22 cellular contexts compared by ENCODE assay signal in the genomic region with DNA sequence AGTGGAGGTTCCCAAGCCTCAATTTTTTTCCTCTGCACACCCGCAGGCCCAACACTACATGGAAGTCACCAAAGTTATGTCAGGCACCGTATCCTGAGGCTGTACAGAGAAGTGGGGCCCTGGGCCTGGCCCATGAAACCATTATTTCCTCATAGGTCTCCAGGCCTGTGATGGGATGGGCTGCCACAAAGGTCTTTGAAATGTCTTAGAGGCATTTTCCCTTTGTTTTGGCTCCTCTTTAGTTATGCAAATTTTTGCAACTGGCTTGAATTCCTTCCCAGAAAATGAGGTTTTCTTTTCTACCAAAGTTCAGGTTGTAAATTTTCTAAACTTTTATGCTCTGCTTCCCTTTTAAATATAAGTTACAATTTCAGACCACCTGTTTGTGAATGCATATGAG.
DNase-seq lines count a peak whose midpoint lies in the region; ATAC-seq, FAIRE-seq and TF ChIP-seq lines count a peak whose summit lies in the region.
"Had no signal": no experiment of that assay in that cellular context is flagged by ENCODE, and none has a peak within 500 bp of the region (broad histone marks: within the 10 kb centered on the region; RNA-seq: fewer than 3 reads in every experiment).

No MANE protein-coding gene starts in this region.

- H3K9me3 ChIP-seq in HAP-1 (no peaks in the 10 kb centered on the region; the same call in 1 of the 2 replicates), NT2/D1 (ENCODE audit: insufficient read depth, low read length) (peaks cover 25% of the 10 kb centered on the region; the same call in 1 of the 2 replicates), H1 (ENCODE audit: insufficient read depth in 2 of 2, low read depth in 1 of 2, low read length in 1 of 2) (peaks cover 16 to 17% of the 10 kb centered on the region in 2 experiments)
- H3K9me3 ChIP-seq: BLaER1 had no signal

- no peaks in the 10 kb centered on the region for H3K23me2 ChIP-seq in H1 (ENCODE audit: low read depth, low read length)

- WGBS in H1 (ENCODE audit: extremely low coverage in 1 of 2, insufficient coverage in 1 of 2, insufficient read length in 1 of 2, insufficient replicate concordance in 2 of 2, low coverage in 1 of 2, low lambda C conversion rate in 2 of 2, missing lambda C conversion rate in 1 of 2), 2 experiments = 94% methylated on average over 2 of the region's 2 CpGs; no CpG with 5 or more reads in 1 of the 2 experiments

- TF ChIP-seq POLR2A in H1 (IDR thresholded peaks at IDR 0.05; ENCODE audit: control extremely low read depth in 1 of 2, low read depth in 2 of 2, low read length in 2 of 2) = no peak

- H3K4me2 ChIP-seq in H1 (ENCODE audit: insufficient read depth in 1 of 2, low read depth in 2 of 2, low read length in 2 of 2) = no peak overlapping the region; a peak in 1 of 4 replicates
- H3K4me2 ChIP-seq: BLaER1 had no signal

- H3K23ac ChIP-seq in H1 (ENCODE audit: insufficient read length) = no peak overlapping the region

- no peaks in the 10 kb centered on the region for H3K79me1 ChIP-seq in H1 (ENCODE audit: low read depth, low read length)

- no peak overlapping the region for H3K4me3 ChIP-seq in HAP-1
- no peak overlapping the region for H3K4me3 ChIP-seq in NT2/D1 (ENCODE audit: insufficient read length, low read depth)
- H3K4me3 ChIP-seq in H1 (ENCODE audit: extremely low read depth in 1 of 4, insufficient read depth in 2 of 4, low read depth in 3 of 4, low read length in 4 of 4) = no peak overlapping the region
- H3K4me3 ChIP-seq: BLaER1 had no signal

- H2BK12ac ChIP-seq in H1 (ENCODE audit: low read depth, low read length) = no peak overlapping the region

- no peak overlapping the region for H3K14ac ChIP-seq in H1 (ENCODE audit: insufficient read length)

- H4K5ac ChIP-seq in H1 (ENCODE audit: insufficient read length, low read depth, low read length) = no peak overlapping the region

- H3K36me3 ChIP-seq in HAP-1 (replicated peaks) = no peaks in the 10 kb centered on the region
- H3K36me3 ChIP-seq in NT2/D1 (ENCODE audit: insufficient read depth, insufficient read length, low read length) = no peaks in the 10 kb centered on the region
- no peaks in the 10 kb centered on the region for H3K36me3 ChIP-seq in H1 (ENCODE audit: control insufficient read depth in 2 of 4, insufficient read depth in 4 of 4, low read length in 3 of 4)
- H3K36me3 ChIP-seq: BLaER1 had no signal

- no peak overlapping the region for H3K56ac ChIP-seq in H1 (replicated peaks; ENCODE audit: insufficient read length, low read depth, low read length)

- H3K27ac ChIP-seq in H1 (ENCODE audit: low read depth, low read length) = no peak overlapping the region
- H3K27ac ChIP-seq: 22Rv1, BLaER1 had no signal

- peaks cover 5% of the 10 kb centered on the region for H3K4me1 ChIP-seq in HAP-1
- H3K4me1 ChIP-seq in NT2/D1 (ENCODE audit: insufficient read depth, insufficient read length) = no peaks in the 10 kb centered on the region
- no peaks in the 10 kb centered on the region; a peak in 1 of 7 replicates for H3K4me1 ChIP-seq in H1 (replicated peaks in 1 of 4; ENCODE audit: control insufficient read depth in 3 of 4, insufficient read depth in 4 of 4, low read length in 3 of 4)
- H3K4me1 ChIP-seq: BLaER1 had no signal

- no peak overlapping the region for H2AK5ac ChIP-seq in H1 (ENCODE audit: low read depth, low read length)

- ATAC-seq in HG02970 (IDR thresholded peaks at IDR 0.05; ENCODE audit: low FRiP score, unreplicated experiment) = no peak
- ATAC-seq: HCT116 had no signal

- TF ChIP-seq RAD21 in H1 (IDR thresholded peaks at IDR 0.05 in 1 of 2, conservative IDR thresholded peaks at IDR 0.05 in 1 of 2; ENCODE audit: low read depth in 2 of 2, low read length in 2 of 2) = no peak

- no peak overlapping the region for H2BK15ac ChIP-seq in H1 (ENCODE audit: low read length)

- FAIRE-seq in H1 (lab: Jason Lieb, UNC) = no peak
- FAIRE-seq: A204.1, D721Med, GM12891, GM18507 had no signal

- no peak overlapping the region for H3K4ac ChIP-seq in H1 (replicated peaks; ENCODE audit: insufficient read length, low read depth, low read length)

- H4K8ac ChIP-seq in H1 (ENCODE audit: extremely low read depth, insufficient read depth, low read length) = no peak overlapping the region

- H4K91ac ChIP-seq in H1 (replicated peaks; ENCODE audit: insufficient read length, low read length) = no peak overlapping the region

- no peaks in the 10 kb centered on the region for H4K20me1 ChIP-seq in H1 (replicated peaks in 1 of 2; ENCODE audit: control insufficient read depth in 1 of 2, insufficient read depth in 2 of 2, low read length in 2 of 2)
- H4K20me1 ChIP-seq: BLaER1 had no signal

- TF ChIP-seq CTCF in H1 (IDR thresholded peaks at IDR 0.05; ENCODE audit: control extremely low read depth in 1 of 3, insufficient read depth in 1 of 3, low read depth in 1 of 3, low read length in 3 of 3) = no peak

- POLR2A ChIA-PET in H1 (lab: Charles Lee; ENCODE audit: partially characterized antibody) = no interaction called here

- no peak overlapping the region for H2AFZ ChIP-seq in H1 (ENCODE audit: low read length)

- no peak overlapping the region for H2BK120ac ChIP-seq in H1 (replicated peaks; ENCODE audit: low read depth, low read length)

- CTCF ChIA-PET in H1 (lab: Charles Lee; ENCODE audit: partially characterized antibody) = no interaction called here

- no peaks in the 10 kb centered on the region for H3K79me2 ChIP-seq in H1 (ENCODE audit: control insufficient read depth in 1 of 2, insufficient read depth in 2 of 2, low read length in 2 of 2)

- H3K9ac ChIP-seq in NT2/D1 (ENCODE audit: insufficient read length, low read depth) (no peak overlapping the region), H1 (replicated peaks in 1 of 4; ENCODE audit: extremely low read depth in 1 of 4, low read depth in 3 of 4, low read length in 3 of 4) (no peak overlapping the region)
- H3K9ac ChIP-seq: BLaER1 had no signal

- H3K18ac ChIP-seq in H1 (ENCODE audit: extremely low read depth, low read length) = no peak overlapping the region

- no peak for TF ChIP-seq EP300 in H1 (IDR thresholded peaks at IDR 0.05; ENCODE audit: borderline replicate concordance in 1 of 2, low read depth in 2 of 2, low read length in 2 of 2)

- H3K27me3 ChIP-seq in HAP-1 (ENCODE audit: low read depth) (no peaks in the 10 kb centered on the region), NT2/D1 (ENCODE audit: insufficient read depth, insufficient read length) (no peaks in the 10 kb centered on the region), H1 (replicated peaks in 1 of 4; ENCODE audit: control insufficient read depth in 3 of 4, extremely low read depth in 1 of 4, insufficient read depth in 3 of 4, low read length in 3 of 4) (no peaks in the 10 kb centered on the region)
- H3K27me3 ChIP-seq: BLaER1 had no signal

- 0 out of 2 replicates have a peak overlapping the region, but pooled peaks have one; percentile 12 for H2BK5ac ChIP-seq in H1 (ENCODE audit: low read depth, low read length)

- peak; percentile 45 for DNase-seq in ELF-1 (ENCODE audit: low read depth, low spot score)
- peak; percentile 44 to 47 for DNase-seq in HAP-1 (ENCODE audit: low spot score in 2 of 2)
- peak; percentile 20 for DNase-seq in NT2/D1 (ENCODE audit: low read depth, low spot score)
- DNase-seq in H1 (ENCODE audit: low read depth in 1 of 2, low spot score in 2 of 2) = no peak
- DNase-seq in C1 segment of cervical spinal cord (lab: John Stamatoyannopoulos, UW) = no peak
- DNase-seq in activated T-cell treated with anti-CD3 and anti-CD28 coated beads, Interleukin-2, amount 50 U/mL, for 1 hour = no peak
- no peak for DNase-seq in amniotic stem cell (lab: John Stamatoyannopoulos, UW)
- DNase-seq: CD4-positive, alpha-beta T cell; CD8-positive, alpha-beta memory T cell; DMS 273 treated with DMSO at 0.1 percent for 48 hours; DMS79; EL; GF-D8; HFFc6 had no signal

- in situ Hi-C loops in HAP-1 (cut with MboI; ENCODE audit: low sequenced_read_pairs) = no loop called here

- no peak overlapping the region for H2BK20ac ChIP-seq in H1 (ENCODE audit: low read length)

TF ChIP-seq in H1, 55 proteins besides CTCF, POLR2A, EP300 and RAD21 (continues in another document):
- TF ChIP-seq JUND (IDR thresholded peaks at IDR 0.05; ENCODE audit: low read length) (no peak), TCF12 (IDR thresholded peaks at IDR 0.05; ENCODE audit: low read depth, low read length) (no peak), CBX8 (IDR thresholded peaks at IDR 0.05; ENCODE audit: borderline replicate concordance, low read depth, low read length) (no peak), MAX (IDR thresholded peaks at IDR 0.05) (no peak), SP4 (IDR thresholded peaks at IDR 0.05; ENCODE audit: low read length) (no peak), CHD1 (IDR thresholded peaks at IDR 0.05; ENCODE audit: low read depth, low read length) (no peak), ASH2L (IDR thresholded peaks at IDR 0.05; ENCODE audit: low read length) (no peak), YY1 (IDR thresholded peaks at IDR 0.05; ENCODE audit: low read depth, low read length) (no peak), RFX5 (IDR thresholded peaks at IDR 0.05; ENCODE audit: borderline replicate concordance, low read depth, low read length) (no peak), SIRT6 (IDR thresholded peaks at IDR 0.05; ENCODE audit: low read length) (no peak), TBP (IDR thresholded peaks at IDR 0.05; ENCODE audit: low read depth, low read length) (no peak)

Comparison
In these comparisons a context has a peak if more than half of its experiments do, and no peak if none do; other contexts are left out.
1. DNase-seq: peak in ELF-1 (single experiment), HAP-1 (2 of 2) and NT2/D1 (single experiment); none in H1 (0 of 2), C1 segment of cervical spinal cord (0 of 14), activated T-cell treated with anti-CD3 and anti-CD28 coated beads, Interleukin-2, amount 50 U/mL, for 1 hour (single experiment) and amniotic stem cell (single experiment).